ENCODE assay signal across 1 cellular context in genomic region chr16:228917-229730, GRCh38.
A peak's percentile ranks its signal among the peaks of the same experiment; 100 is the strongest.
TF ChIP-seq lines count a peak whose summit lies in the region.

LUC7L (minus strand) TSS chr16:229449; CDS start chr16:229339, 110 bp downstream.

TF ChIP-seq in GM12878, 131 proteins besides CTCF, POLR2A, EP300 and RAD21 (continued from another document and continues in another):
- peak; percentile 18; the same call in 1 of the 2 replicates for TF ChIP-seq IRF3 (IDR thresholded peaks at IDR 0.05)
- peak; percentile 72 for TF ChIP-seq NBN (IDR thresholded peaks at IDR 0.05)
- no peak for TF ChIP-seq ASH2L (IDR thresholded peaks at IDR 0.05; ENCODE audit: borderline replicate concordance, low read depth)
- TF ChIP-seq FOS (IDR thresholded peaks at IDR 0.05; ENCODE audit: borderline replicate concordance, extremely low read depth, insufficient read length): no peak
- TF ChIP-seq SP1 (IDR thresholded peaks at IDR 0.05; ENCODE audit: low read depth, low read length): no peak
- TF ChIP-seq TCF7 (IDR thresholded peaks at IDR 0.05; ENCODE audit: borderline replicate concordance): no peak
- peak; percentile 18 for TF ChIP-seq E4F1 (IDR thresholded peaks at IDR 0.05; ENCODE audit: borderline replicate concordance, partially characterized antibody)
- TF ChIP-seq RFX5 (IDR thresholded peaks at IDR 0.05; ENCODE audit: low read depth, low read length): no peak
- TF ChIP-seq MXI1 (IDR thresholded peaks at IDR 0.05; ENCODE audit: low read depth, low read length): peak; percentile 37; the same call in 1 of the 2 replicates
- TF ChIP-seq WRNIP1 (IDR thresholded peaks at IDR 0.05; ENCODE audit: borderline replicate concordance, low read depth, low read length): no peak
- peak; percentile 92 for TF ChIP-seq NKRF (conservative IDR thresholded peaks at IDR 0.05)
- no peak for TF ChIP-seq SUPT20H (IDR thresholded peaks at IDR 0.05; ENCODE audit: borderline replicate concordance, control insufficient read depth, low read depth, low read length)
- no peak for TF ChIP-seq PAX8 (IDR thresholded peaks at IDR 0.05)
- peak; percentile 95 for TF ChIP-seq LARP7 (IDR thresholded peaks at IDR 0.05)
- TF ChIP-seq ZZZ3 (IDR thresholded peaks at IDR 0.05; ENCODE audit: control insufficient read depth, insufficient read length, low read depth): no peak
- no peak for TF ChIP-seq NFIC (IDR thresholded peaks at IDR 0.05; ENCODE audit: low read depth, low read length)
- TF ChIP-seq HDAC2 (IDR thresholded peaks at IDR 0.05): no peak
- no peak for TF ChIP-seq BCL11A (IDR thresholded peaks at IDR 0.05; ENCODE audit: low read depth, low read length)
- no peak for TF ChIP-seq NR2C1 (IDR thresholded peaks at IDR 0.05)
- peak; percentile 32 for TF ChIP-seq MYC (IDR thresholded peaks at IDR 0.05; ENCODE audit: insufficient read depth, insufficient read length, insufficient replicate concordance, low read length, severe bottlenecking)
- TF ChIP-seq GATAD2B (conservative IDR thresholded peaks at IDR 0.05; ENCODE audit: low read depth): peak; percentile 95
- no peak for TF ChIP-seq REST (IDR thresholded peaks at IDR 0.05; ENCODE audit: low read depth, low read length)
- no peak for TF ChIP-seq IRF5 (IDR thresholded peaks at IDR 0.05; ENCODE audit: borderline replicate concordance)
- no peak for TF ChIP-seq PRDM15 (CRISPR knock-in tag; IDR thresholded peaks at IDR 0.05)
- no peak for TF ChIP-seq IRF4 (IDR thresholded peaks at IDR 0.05; ENCODE audit: low read depth, low read length)
- TF ChIP-seq ATF7 (IDR thresholded peaks at IDR 0.05; ENCODE audit: low read depth): no peak
- no peak for TF ChIP-seq BCLAF1 (IDR thresholded peaks at IDR 0.05)
- no peak for TF ChIP-seq CEBPZ (IDR thresholded peaks at IDR 0.05; ENCODE audit: low read depth, low read length)
- TF ChIP-seq RCOR1 (conservative IDR thresholded peaks at IDR 0.05; ENCODE audit: low read depth, low read length): no peak
- peak; percentile 77; the same call in 1 of the 2 replicates for TF ChIP-seq SMARCA5 (IDR thresholded peaks at IDR 0.05)
- TF ChIP-seq ZNF274 (IDR thresholded peaks at IDR 0.05; ENCODE audit: insufficient read depth, insufficient read length): no peak
- no peak for TF ChIP-seq ZBED1 (IDR thresholded peaks at IDR 0.05; ENCODE audit: borderline replicate concordance)
- no peak for TF ChIP-seq SUZ12 (IDR thresholded peaks at IDR 0.05; ENCODE audit: unreplicated experiment)
- no peak for TF ChIP-seq KAT2A (conservative IDR thresholded peaks at IDR 0.05; ENCODE audit: control insufficient read depth, low read depth, low read length)
- no peak for TF ChIP-seq ZBTB33 (IDR thresholded peaks at IDR 0.05)
